In genomic region chr2:85920810-85921545, GRCh38 we compare ENCODE assay signal across 12 cellular contexts. TPM values are rescaled to one million over a fixed set of nuclear protein-coding genes. Genes with fewer than 3 reads are reported as not detected.
DNase-seq lines count a peak whose midpoint lies in the region; ATAC-seq and TF ChIP-seq lines count a peak whose summit lies in the region.
"Had no signal": no experiment of that assay in that cellular context is flagged by ENCODE, and none has a peak within 500 bp of the region (broad histone marks: within the 10 kb centered on the region; RNA-seq: fewer than 3 reads in every experiment).

No MANE protein-coding gene starts in this region.

- H3K9me3 ChIP-seq in RWPE2 (ENCODE audit: severe bottlenecking) (no peaks in the 10 kb centered on the region), gastroesophageal sphincter (no peaks in the 10 kb centered on the region), parathyroid adenoma (ENCODE audit: control insufficient read depth, low read length) (no peaks in the 10 kb centered on the region)

- ATAC-seq in RWPE2 (ENCODE audit: low read depth) (peak; percentile 11; the same call in 1 of the 3 replicates), gastroesophageal sphincter (peak; percentile 32), GM21619 (IDR thresholded peaks at IDR 0.05; ENCODE audit: unreplicated experiment) (no peak), HG03159 (IDR thresholded peaks at IDR 0.05; ENCODE audit: unreplicated experiment) (no peak)
- ATAC-seq in effector memory CD8-positive, alpha-beta T cell (replicated peaks): no peak

- H2AFZ ChIP-seq in parathyroid adenoma: peak overlapping the region; percentile 3

- no peaks in the 10 kb centered on the region for H3K79me2 ChIP-seq in parathyroid adenoma

- TF ChIP-seq POLR2A in gastroesophageal sphincter (IDR thresholded peaks at IDR 0.05): no peak

- no peak for TF ChIP-seq CTCF in RWPE2 (IDR thresholded peaks at IDR 0.05; ENCODE audit: poor library complexity, severe bottlenecking)
- no peak for TF ChIP-seq CTCF in gastroesophageal sphincter (IDR thresholded peaks at IDR 0.05)
- TF ChIP-seq CTCF in parathyroid adenoma (IDR thresholded peaks at IDR 0.05): no peak

- H3K4me3 ChIP-seq in RWPE2 (ENCODE audit: severe bottlenecking) (no peak overlapping the region), gastroesophageal sphincter (no peak overlapping the region), parathyroid adenoma (ENCODE audit: low read depth, low read length) (no peak overlapping the region)
- H3K4me3 ChIP-seq: lung had no signal

- no peaks in the 10 kb centered on the region for H3K9me3 Mint-ChIP-seq in effector memory CD8-positive, alpha-beta T cell
- H3K9me3 Mint-ChIP-seq: activated T-cell treated with anti-CD3 and anti-CD28 coated beads, Interleukin-2, amount 50 U/mL, for 72 hours; stimulated activated effector memory CD8-positive, alpha-beta T cell treated with anti-CD3 and anti-CD28 coated beads, Interleukin-12 subunit alpha, Interleukin-12 subunit beta, amount 100 ng/mL, for 72 hours had no signal

- H3K4me2 ChIP-seq in parathyroid adenoma (ENCODE audit: low read length): no peak overlapping the region

- H3K27me3 ChIP-seq in RWPE2 (ENCODE audit: insufficient read depth, poor library complexity, severe bottlenecking): no peaks in the 10 kb centered on the region
- no peaks in the 10 kb centered on the region for H3K27me3 ChIP-seq in gastroesophageal sphincter
- no peaks in the 10 kb centered on the region for H3K27me3 ChIP-seq in parathyroid adenoma (ENCODE audit: control insufficient read depth, insufficient read depth, low read length)

- H3K4me1 ChIP-seq in RWPE2 (ENCODE audit: insufficient read depth, poor library complexity, severe bottlenecking): peaks cover 21% of the 10 kb centered on the region
- H3K4me1 ChIP-seq in gastroesophageal sphincter: peaks cover 0 to 58% (median 26%) of the 10 kb centered on the region in 3 donors
- no peaks in the 10 kb centered on the region for H3K4me1 ChIP-seq in parathyroid adenoma

- no peak overlapping the region for H3K9ac ChIP-seq in parathyroid adenoma

- peak overlapping the region; percentile 1 for H3K27ac ChIP-seq in RWPE2 (ENCODE audit: poor library complexity, severe bottlenecking)
- H3K27ac ChIP-seq in gastroesophageal sphincter: peak overlapping the region in 3 of 4 donors; percentile 24 to 46 (median 45)
- no peak overlapping the region for H3K27ac ChIP-seq in parathyroid adenoma

- H3K27ac Mint-ChIP-seq in effector memory CD8-positive, alpha-beta T cell: no peak overlapping the region
- H3K27ac Mint-ChIP-seq: activated T-cell treated with anti-CD3 and anti-CD28 coated beads, Interleukin-2, amount 50 U/mL, for 72 hours; stimulated activated effector memory CD8-positive, alpha-beta T cell treated with anti-CD3 and anti-CD28 coated beads, Interleukin-12 subunit alpha, Interleukin-12 subunit beta, amount 100 ng/mL, for 72 hours had no signal

- no peak overlapping the region for H3K4me3 Mint-ChIP-seq in effector memory CD8-positive, alpha-beta T cell
- H3K4me3 Mint-ChIP-seq: activated T-cell treated with anti-CD3 and anti-CD28 coated beads, Interleukin-2, amount 50 U/mL, for 72 hours; stimulated activated effector memory CD8-positive, alpha-beta T cell treated with anti-CD3 and anti-CD28 coated beads, Interleukin-12 subunit alpha, Interleukin-12 subunit beta, amount 100 ng/mL, for 72 hours had no signal

- H3K36me3 Mint-ChIP-seq in effector memory CD8-positive, alpha-beta T cell (ENCODE audit: insufficient read depth): no peaks in the 10 kb centered on the region
- H3K36me3 Mint-ChIP-seq: stimulated activated effector memory CD8-positive, alpha-beta T cell treated with anti-CD3 and anti-CD28 coated beads, Interleukin-12 subunit alpha, Interleukin-12 subunit beta, amount 100 ng/mL, for 72 hours had no signal

- peak; percentile 25 for DNase-seq in EL
- DNase-seq in RWPE2 (ENCODE audit: low spot score): no peak
- no peak for DNase-seq in NCI-H187 treated with DMSO at 0.1 percent for 48 hours (lab: John Stamatoyannopoulos, UW)
- DNase-seq in effector memory CD8-positive, alpha-beta T cell: no peak
- DNase-seq: activated T-cell treated with anti-CD3 and anti-CD28 coated beads, Interleukin-2, amount 50 U/mL, for 72 hours; DND-41 had no signal

- TF ChIP-seq EP300 in gastroesophageal sphincter (IDR thresholded peaks at IDR 0.05): no peak

- H3K36me3 ChIP-seq in RWPE2 (ENCODE audit: low read depth): no peaks in the 10 kb centered on the region
- no peaks in the 10 kb centered on the region for H3K36me3 ChIP-seq in gastroesophageal sphincter
- no peaks in the 10 kb centered on the region for H3K36me3 ChIP-seq in parathyroid adenoma (ENCODE audit: control insufficient read depth, insufficient read depth, low read length)

- peaks cover 0 to 3% of the 10 kb centered on the region in 2 donors for H3K4me1 Mint-ChIP-seq in effector memory CD8-positive, alpha-beta T cell (ENCODE audit: low read depth in 2 of 2)

- H3K27me3 Mint-ChIP-seq in effector memory CD8-positive, alpha-beta T cell: no peaks in the 10 kb centered on the region

- WGBS in gastroesophageal sphincter (ENCODE audit: low coverage in 1 of 2), 2 donors: 48 to 50% methylated on average over 2 to 5 of the region's 5 CpGs

RNA-seq across cellular contexts. Expression of gene ST3GAL5, which starts 32.2 kb away (rescaled TPM):
- total RNA-seq in gastroesophageal sphincter: 10 to 100 TPM; 15.2 to 55.9 (median 22.7) TPM

Comparison
In these comparisons a context has a peak if more than half of its experiments do, and no peak if none do; other contexts are left out.
1. ATAC-seq: peak in RWPE2 (single experiment) and gastroesophageal sphincter (single experiment); none in GM21619 (single experiment), effector memory CD8-positive, alpha-beta T cell (single experiment) and HG03159 (single experiment).